In genomic region chr4:36399762-36400353, GRCh38 we compare ENCODE assay signal across 8 cellular contexts.
DNase-seq lines count a peak whose midpoint lies in the region; ATAC-seq and TF ChIP-seq lines count a peak whose summit lies in the region.

No MANE protein-coding gene starts in this region.

- ATAC-seq in right lobe of liver (peak; percentile 53 to 75 (median 73)), upper lobe of left lung (ENCODE audit: low FRiP score in 2 of 2) (peak in 1 of 2 donors; percentile 32), HG03025 (IDR thresholded peaks at IDR 0.05; ENCODE audit: low FRiP score, unreplicated experiment) (no peak)

- H4K20me1 ChIP-seq in OCI-LY1 (ENCODE audit: insufficient read depth, low read length) = no peaks in the 10 kb centered on the region

- no peak overlapping the region for H2AFZ ChIP-seq in OCI-LY1 (ENCODE audit: low read length)

- whole genome bisulfite sequencing in right lobe of liver (ENCODE audit: insufficient coverage, low coverage, low lambda C conversion rate, missing lambda C conversion rate) = 16% methylated on average over 2 of the region's 2 CpGs
- 38 to 42% methylated on average over 2 of the region's 2 CpGs for WGBS in upper lobe of left lung, 2 donors

- no peak overlapping the region for H3K9ac ChIP-seq in OCI-LY1 (ENCODE audit: low read length)

- H3K4me3 ChIP-seq in GM12875 (ENCODE audit: low read depth, low read length) = no peak overlapping the region
- no peak overlapping the region for H3K4me3 ChIP-seq in HAP-1
- no peak overlapping the region for H3K4me3 ChIP-seq in OCI-LY1 (ENCODE audit: low read depth, low read length, poor library complexity, severe bottlenecking)
- H3K4me3 ChIP-seq in right lobe of liver = no peak overlapping the region
- H3K4me3 ChIP-seq in upper lobe of left lung = no peak overlapping the region

- H3K27ac ChIP-seq in OCI-LY1 (ENCODE audit: low read depth, low read length, poor library complexity, severe bottlenecking) = no peak overlapping the region
- H3K27ac ChIP-seq in right lobe of liver = no peak overlapping the region
- no peak overlapping the region for H3K27ac ChIP-seq in upper lobe of left lung

- no peaks in the 10 kb centered on the region for H3K9me2 ChIP-seq in OCI-LY1 (ENCODE audit: low read depth, low read length)

- no peaks in the 10 kb centered on the region for H3F3A ChIP-seq in OCI-LY1 (ENCODE audit: insufficient read depth, low read length)

- intact Hi-C loops in right lobe of liver (cut with DNase I) = no loop called here

- H3K4me1 ChIP-seq in HAP-1 (no peaks in the 10 kb centered on the region), OCI-LY1 (ENCODE audit: insufficient read depth, low read length, severe bottlenecking) (peaks cover 4% of the 10 kb centered on the region), right lobe of liver (no peaks in the 10 kb centered on the region), upper lobe of left lung (no peaks in the 10 kb centered on the region)

- H3K4me2 ChIP-seq in OCI-LY1 (ENCODE audit: low read length) = no peak overlapping the region

- H3K36me3 ChIP-seq in HAP-1 (replicated peaks) = no peaks in the 10 kb centered on the region
- H3K36me3 ChIP-seq in OCI-LY1 (ENCODE audit: insufficient read depth, low read length) = no peaks in the 10 kb centered on the region
- no peaks in the 10 kb centered on the region for H3K36me3 ChIP-seq in right lobe of liver
- H3K36me3 ChIP-seq in upper lobe of left lung = no peaks in the 10 kb centered on the region

- H3K27me3 ChIP-seq in HAP-1 (ENCODE audit: low read depth) = 0 out of 2 replicates have a peak, but pooled peaks cover 3% of the 10 kb centered on the region
- H3K27me3 ChIP-seq in OCI-LY1 (ENCODE audit: insufficient read depth, low read length) = no peaks in the 10 kb centered on the region
- H3K27me3 ChIP-seq in right lobe of liver = no peaks in the 10 kb centered on the region
- no peaks in the 10 kb centered on the region for H3K27me3 ChIP-seq in upper lobe of left lung

- no peak for TF ChIP-seq EP300 in upper lobe of left lung (IDR thresholded peaks at IDR 0.05)

- H3K9me3 ChIP-seq in HAP-1 = no peaks in the 10 kb centered on the region
- H3K9me3 ChIP-seq in OCI-LY1 (ENCODE audit: low read length) = no peaks in the 10 kb centered on the region
- H3K9me3 ChIP-seq in right lobe of liver = no peaks in the 10 kb centered on the region
- H3K9me3 ChIP-seq in upper lobe of left lung = no peaks in the 10 kb centered on the region

- TF ChIP-seq POLR2A in right lobe of liver (IDR thresholded peaks at IDR 0.05) = no peak
- no peak for TF ChIP-seq POLR2A in upper lobe of left lung (IDR thresholded peaks at IDR 0.05)

- TF ChIP-seq CTCF in GM12875 (IDR thresholded peaks at IDR 0.05; ENCODE audit: borderline replicate concordance, insufficient read depth, low read depth, low read length) = peak; percentile 62
- TF ChIP-seq CTCF in OCI-LY1 (IDR thresholded peaks at IDR 0.05; ENCODE audit: low read length) = peak; percentile 91
- TF ChIP-seq CTCF in right lobe of liver (IDR thresholded peaks at IDR 0.05) = peak; percentile 61 to 77 (median 74)
- TF ChIP-seq CTCF in upper lobe of left lung (IDR thresholded peaks at IDR 0.05) = peak; percentile 21 to 65 (median 50)

- peak; percentile 26 to 29 for DNase-seq in HAP-1 (ENCODE audit: low spot score in 2 of 2)
- peak; percentile 9 for DNase-seq in amniotic epithelial cell (ENCODE audit: low read depth)
- DNase-seq in right lobe of liver = no peak
- DNase-seq in upper lobe of left lung = no peak
- DNase-seq in NCI-H2107 (lab: John Stamatoyannopoulos, UW) = no peak

- in situ Hi-C loops in HAP-1 (cut with MboI; ENCODE audit: low sequenced_read_pairs) = no loop called here

- H3K79me2 ChIP-seq in OCI-LY1 (ENCODE audit: insufficient read depth, low read length) = no peaks in the 10 kb centered on the region

Comparison
In these comparisons a context has a peak if more than half of its experiments do, and no peak if none do; other contexts are left out.
1. DNase-seq: peak in HAP-1 (2 of 2) and amniotic epithelial cell (single experiment); none in right lobe of liver (0 of 3), upper lobe of left lung (0 of 2) and NCI-H2107 (single experiment).
2. Peak in every context shown above with its lines, with median percentiles within 50 percentile points of each other: CTCF ChIP-seq.